Comparison of ENCODE assay signal across 8 cellular contexts in the genomic region with DNA sequence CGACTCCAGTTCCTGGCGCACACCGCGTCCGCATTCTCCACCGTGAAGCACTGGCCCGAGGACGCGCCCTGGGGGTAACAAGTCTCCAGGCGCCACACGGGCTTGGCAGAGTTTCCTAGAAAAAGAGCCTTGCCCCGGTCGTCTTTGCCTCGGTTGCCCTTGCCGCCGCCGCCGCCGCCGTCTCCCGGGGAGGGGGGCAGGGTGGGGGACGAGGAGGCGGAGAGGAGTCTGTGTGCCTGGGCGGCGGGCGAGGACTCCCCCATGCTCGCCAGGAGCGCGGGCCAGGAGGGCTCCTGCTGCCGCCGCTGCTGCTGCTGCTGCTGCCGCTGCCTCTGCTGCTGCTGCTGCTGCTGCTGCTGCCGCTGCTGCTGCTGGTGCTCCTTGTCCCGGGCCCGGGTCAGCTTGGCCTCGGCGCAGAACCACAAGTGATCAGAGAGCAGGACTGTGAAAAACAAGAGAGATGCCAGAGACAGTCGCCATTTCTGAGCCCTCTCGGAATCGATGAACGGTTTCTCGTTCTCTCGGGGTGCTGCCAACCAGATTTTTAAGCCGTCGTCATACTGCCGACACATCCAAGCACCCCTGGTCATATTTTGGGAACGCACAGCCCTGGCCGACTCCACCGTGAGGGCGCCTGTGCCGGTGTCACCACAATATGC.
A peak's percentile ranks its signal among the peaks of the same experiment; 100 is the strongest.
DNase-seq lines count a peak whose midpoint lies in the region; ATAC-seq lines count a peak whose summit lies in the region.

No MANE protein-coding gene starts in this region.

- peaks cover 3% of the 10 kb centered on the region for H3K36me3 Mint-ChIP-seq in activated naive CD4-positive, alpha-beta T cell treated with anti-CD3 and anti-CD28 coated beads for 36 hours (ENCODE audit: low read depth)
- no peaks in the 10 kb centered on the region for H3K36me3 Mint-ChIP-seq in activated naive CD4-positive, alpha-beta T cell treated with anti-CD3 and anti-CD28 coated beads, Interleukin-2, amount 10 ng/mL, durations not matched to agents 7 days and 5 days
- no peaks in the 10 kb centered on the region for H3K36me3 Mint-ChIP-seq in activated naive CD8-positive, alpha-beta T cell treated with anti-CD3 and anti-CD28 coated beads for 36 hours

- peak overlapping the region; percentile 73 for H3K4me3 ChIP-seq in iPS-11a (ENCODE audit: low read depth, low read length)

- no peaks in the 10 kb centered on the region for H3K9me3 Mint-ChIP-seq in activated naive CD4-positive, alpha-beta T cell treated with anti-CD3 and anti-CD28 coated beads for 36 hours
- H3K9me3 Mint-ChIP-seq in activated naive CD4-positive, alpha-beta T cell treated with anti-CD3 and anti-CD28 coated beads, Interleukin-2, amount 10 ng/mL, durations not matched to agents 7 days and 5 days: no peaks in the 10 kb centered on the region
- no peaks in the 10 kb centered on the region for H3K9me3 Mint-ChIP-seq in activated naive CD8-positive, alpha-beta T cell treated with anti-CD3 and anti-CD28 coated beads for 36 hours

- ATAC-seq in stimulated activated naive CD8-positive, alpha-beta T cell treated with anti-CD3 and anti-CD28 coated beads, Interleukin-15, Interleukin-2, amounts not matched to agents 100 U/mL and 50 U/mL, for 24 hours: no peak
- no peak for ATAC-seq in HG02870 (IDR thresholded peaks at IDR 0.05; ENCODE audit: unreplicated experiment)

- DNase-seq in activated naive CD4-positive, alpha-beta T cell treated with anti-CD3 and anti-CD28 coated beads for 36 hours: no peak
- DNase-seq in activated naive CD4-positive, alpha-beta T cell treated with anti-CD3 and anti-CD28 coated beads, Interleukin-2, amount 10 ng/mL, durations not matched to agents 7 days and 5 days: no peak
- peak; percentile 15 for DNase-seq in activated naive CD8-positive, alpha-beta T cell treated with anti-CD3 and anti-CD28 coated beads for 36 hours
- peak; percentile 3 for DNase-seq in stimulated activated naive CD8-positive, alpha-beta T cell treated with anti-CD3 and anti-CD28 coated beads, Interleukin-15, Interleukin-2, amounts not matched to agents 100 U/mL and 50 U/mL, for 24 hours
- DNase-seq in HPDE6-E6E7 (ENCODE audit: extremely low spot score) (no peak), mesenteric fat pad (ENCODE audit: low spot score) (no peak)

- H3K27me3 Mint-ChIP-seq in activated naive CD4-positive, alpha-beta T cell treated with anti-CD3 and anti-CD28 coated beads for 36 hours (ENCODE audit: low read depth): peaks cover 49% of the 10 kb centered on the region
- H3K27me3 Mint-ChIP-seq in activated naive CD4-positive, alpha-beta T cell treated with anti-CD3 and anti-CD28 coated beads, Interleukin-2, amount 10 ng/mL, durations not matched to agents 7 days and 5 days: peaks cover 40% of the 10 kb centered on the region
- H3K27me3 Mint-ChIP-seq in activated naive CD8-positive, alpha-beta T cell treated with anti-CD3 and anti-CD28 coated beads for 36 hours: peaks cover 65% of the 10 kb centered on the region

- CTCF ChIA-PET in activated naive CD4-positive, alpha-beta T cell treated with anti-CD3 and anti-CD28 coated beads for 36 hours (lab: Charles Lee): no interaction called here
- CTCF ChIA-PET in activated naive CD4-positive, alpha-beta T cell treated with anti-CD3 and anti-CD28 coated beads, Interleukin-2, amount 10 ng/mL, durations not matched to agents 7 days and 5 days (lab: Charles Lee): no interaction called here

- intact Hi-C loops in activated naive CD4-positive, alpha-beta T cell treated with anti-CD3 and anti-CD28 coated beads for 36 hours (cut with micrococcal nuclease): loop anchor here (5.0 kb wide), 2 partner anchors 494 to 654 kb away; no protein-coding TSS in a partner anchor

- no peak overlapping the region for H3K27ac Mint-ChIP-seq in activated naive CD4-positive, alpha-beta T cell treated with anti-CD3 and anti-CD28 coated beads for 36 hours
- H3K27ac Mint-ChIP-seq in activated naive CD4-positive, alpha-beta T cell treated with anti-CD3 and anti-CD28 coated beads, Interleukin-2, amount 10 ng/mL, durations not matched to agents 7 days and 5 days: no peak overlapping the region
- no peak overlapping the region for H3K27ac Mint-ChIP-seq in activated naive CD8-positive, alpha-beta T cell treated with anti-CD3 and anti-CD28 coated beads for 36 hours

- peaks cover 14% of the 10 kb centered on the region for H3K4me1 Mint-ChIP-seq in activated naive CD4-positive, alpha-beta T cell treated with anti-CD3 and anti-CD28 coated beads for 36 hours (ENCODE audit: low read depth)
- peaks cover 7% of the 10 kb centered on the region for H3K4me1 Mint-ChIP-seq in activated naive CD4-positive, alpha-beta T cell treated with anti-CD3 and anti-CD28 coated beads, Interleukin-2, amount 10 ng/mL, durations not matched to agents 7 days and 5 days
- peaks cover 6% of the 10 kb centered on the region for H3K4me1 Mint-ChIP-seq in activated naive CD8-positive, alpha-beta T cell treated with anti-CD3 and anti-CD28 coated beads for 36 hours

- H3K4me3 Mint-ChIP-seq in activated naive CD4-positive, alpha-beta T cell treated with anti-CD3 and anti-CD28 coated beads for 36 hours: peak overlapping the region; percentile 36
- no peak overlapping the region for H3K4me3 Mint-ChIP-seq in activated naive CD4-positive, alpha-beta T cell treated with anti-CD3 and anti-CD28 coated beads, Interleukin-2, amount 10 ng/mL, durations not matched to agents 7 days and 5 days
- peak overlapping the region; percentile 26 for H3K4me3 Mint-ChIP-seq in activated naive CD8-positive, alpha-beta T cell treated with anti-CD3 and anti-CD28 coated beads for 36 hours

Comparison
In these comparisons a context has a peak if more than half of its experiments do, and no peak if none do; other contexts are left out.
1. DNase-seq: peak in activated naive CD8-positive, alpha-beta T cell treated with anti-CD3 and anti-CD28 coated beads for 36 hours (single experiment) and stimulated activated naive CD8-positive, alpha-beta T cell treated with anti-CD3 and anti-CD28 coated beads, Interleukin-15, Interleukin-2, amounts not matched to agents 100 U/mL and 50 U/mL, for 24 hours (single experiment); none in activated naive CD4-positive, alpha-beta T cell treated with anti-CD3 and anti-CD28 coated beads for 36 hours (single experiment), activated naive CD4-positive, alpha-beta T cell treated with anti-CD3 and anti-CD28 coated beads, Interleukin-2, amount 10 ng/mL, durations not matched to agents 7 days and 5 days (single experiment), HPDE6-E6E7 (single experiment) and mesenteric fat pad (single experiment).